In genomic region chr20:44732327-44732726, GRCh38 we compare ENCODE assay signal across 1 cellular context.
TF ChIP-seq lines count a peak whose summit lies in the region.

No MANE protein-coding gene starts in this region.

TF ChIP-seq in GM12878, 131 proteins besides CTCF, POLR2A, EP300 and RAD21:
- TF ChIP-seq NRF1 (conservative IDR thresholded peaks at IDR 0.05; ENCODE audit: low read depth, low read length) = no peak
- TF ChIP-seq POLR2AphosphoS5 (IDR thresholded peaks at IDR 0.05; ENCODE audit: low read length) = no peak
- no peak for TF ChIP-seq HSF1 (IDR thresholded peaks at IDR 0.05; ENCODE audit: low read depth, low read length)
- no peak for TF ChIP-seq CEBPZ (IDR thresholded peaks at IDR 0.05; ENCODE audit: low read depth, low read length)
- TF ChIP-seq MLLT1 (IDR thresholded peaks at IDR 0.05) = no peak
- TF ChIP-seq ZSCAN29 (IDR thresholded peaks at IDR 0.05) = no peak
- no peak for TF ChIP-seq MEF2B (IDR thresholded peaks at IDR 0.05; ENCODE audit: partially characterized antibody, poor library complexity, severe bottlenecking)
- no peak for TF ChIP-seq HDAC2 (IDR thresholded peaks at IDR 0.05)
- TF ChIP-seq, protein P1, sequence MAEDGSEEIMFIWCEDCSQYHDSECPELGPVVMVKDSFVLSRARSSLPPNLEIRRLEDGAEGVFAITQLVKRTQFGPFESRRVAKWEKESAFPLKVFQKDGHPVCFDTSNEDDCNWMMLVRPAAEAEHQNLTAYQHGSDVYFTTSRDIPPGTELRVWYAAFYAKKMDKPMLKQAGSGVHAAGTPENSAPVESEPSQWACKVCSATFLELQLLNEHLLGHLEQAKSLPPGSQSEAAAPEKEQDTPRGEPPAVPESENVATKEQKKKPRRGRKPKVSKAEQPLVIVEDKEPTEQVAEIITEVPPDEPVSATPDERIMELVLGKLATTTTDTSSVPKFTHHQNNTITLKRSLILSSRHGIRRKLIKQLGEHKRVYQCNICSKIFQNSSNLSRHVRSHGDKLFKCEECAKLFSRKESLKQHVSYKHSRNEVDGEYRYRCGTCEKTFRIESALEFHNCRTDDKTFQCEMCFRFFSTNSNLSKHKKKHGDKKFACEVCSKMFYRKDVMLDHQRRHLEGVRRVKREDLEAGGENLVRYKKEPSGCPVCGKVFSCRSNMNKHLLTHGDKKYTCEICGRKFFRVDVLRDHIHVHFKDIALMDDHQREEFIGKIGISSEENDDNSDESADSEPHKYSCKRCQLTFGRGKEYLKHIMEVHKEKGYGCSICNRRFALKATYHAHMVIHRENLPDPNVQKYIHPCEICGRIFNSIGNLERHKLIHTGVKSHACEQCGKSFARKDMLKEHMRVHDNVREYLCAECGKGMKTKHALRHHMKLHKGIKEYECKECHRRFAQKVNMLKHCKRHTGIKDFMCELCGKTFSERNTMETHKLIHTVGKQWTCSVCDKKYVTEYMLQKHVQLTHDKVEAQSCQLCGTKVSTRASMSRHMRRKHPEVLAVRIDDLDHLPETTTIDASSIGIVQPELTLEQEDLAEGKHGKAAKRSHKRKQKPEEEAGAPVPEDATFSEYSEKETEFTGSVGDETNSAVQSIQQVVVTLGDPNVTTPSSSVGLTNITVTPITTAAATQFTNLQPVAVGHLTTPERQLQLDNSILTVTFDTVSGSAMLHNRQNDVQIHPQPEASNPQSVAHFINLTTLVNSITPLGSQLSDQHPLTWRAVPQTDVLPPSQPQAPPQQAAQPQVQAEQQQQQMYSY (CRISPR knock-in tag; IDR thresholded peaks at IDR 0.05) = no peak
- TF ChIP-seq, protein P2, sequence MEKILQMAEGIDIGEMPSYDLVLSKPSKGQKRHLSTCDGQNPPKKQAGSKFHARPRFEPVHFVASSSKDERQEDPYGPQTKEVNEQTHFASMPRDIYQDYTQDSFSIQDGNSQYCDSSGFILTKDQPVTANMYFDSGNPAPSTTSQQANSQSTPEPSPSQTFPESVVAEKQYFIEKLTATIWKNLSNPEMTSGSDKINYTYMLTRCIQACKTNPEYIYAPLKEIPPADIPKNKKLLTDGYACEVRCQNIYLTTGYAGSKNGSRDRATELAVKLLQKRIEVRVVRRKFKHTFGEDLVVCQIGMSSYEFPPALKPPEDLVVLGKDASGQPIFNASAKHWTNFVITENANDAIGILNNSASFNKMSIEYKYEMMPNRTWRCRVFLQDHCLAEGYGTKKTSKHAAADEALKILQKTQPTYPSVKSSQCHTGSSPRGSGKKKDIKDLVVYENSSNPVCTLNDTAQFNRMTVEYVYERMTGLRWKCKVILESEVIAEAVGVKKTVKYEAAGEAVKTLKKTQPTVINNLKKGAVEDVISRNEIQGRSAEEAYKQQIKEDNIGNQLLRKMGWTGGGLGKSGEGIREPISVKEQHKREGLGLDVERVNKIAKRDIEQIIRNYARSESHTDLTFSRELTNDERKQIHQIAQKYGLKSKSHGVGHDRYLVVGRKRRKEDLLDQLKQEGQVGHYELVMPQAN (conservative IDR thresholded peaks at IDR 0.05) = no peak
- TF ChIP-seq ZNF24 (IDR thresholded peaks at IDR 0.05) = no peak
- no peak for TF ChIP-seq TARDBP (IDR thresholded peaks at IDR 0.05; ENCODE audit: borderline replicate concordance)
- TF ChIP-seq KLF5 (IDR thresholded peaks at IDR 0.05; ENCODE audit: partially characterized antibody) = no peak
- no peak for TF ChIP-seq NFIC (IDR thresholded peaks at IDR 0.05; ENCODE audit: low read depth, low read length)
- TF ChIP-seq ELK1 (IDR thresholded peaks at IDR 0.05; ENCODE audit: low read depth, low read length) = no peak
- no peak for TF ChIP-seq RELB (IDR thresholded peaks at IDR 0.05; ENCODE audit: low read depth)
